In genomic region chr14:67602995-67603545, GRCh38 we compare ENCODE assay signal across 14 cellular contexts.
DNase-seq lines count a peak whose midpoint lies in the region; ATAC-seq, FAIRE-seq and TF ChIP-seq lines count a peak whose summit lies in the region.
"Had no signal": no experiment of that assay in that cellular context is flagged by ENCODE, and none has a peak within 500 bp of the region (broad histone marks: within the 10 kb centered on the region; RNA-seq: fewer than 3 reads in every experiment).

No MANE protein-coding gene starts in this region.

- H3K27me3 ChIP-seq in parathyroid adenoma (ENCODE audit: control insufficient read depth, insufficient read depth, low read length), result no peaks in the 10 kb centered on the region
- H3K27me3 ChIP-seq: testis had no signal

- ATAC-seq in GM19035 (IDR thresholded peaks at IDR 0.05; ENCODE audit: unreplicated experiment) (peak; percentile 61), HG02798 (IDR thresholded peaks at IDR 0.05; ENCODE audit: poor library complexity, unreplicated experiment) (peak; percentile 56)
- ATAC-seq: activated CD8-positive, alpha-beta memory T cell treated with anti-CD3 and anti-CD28 coated beads, Interleukin-2, amount 10 ng/mL, durations not matched to agents 7 days and 5 days had no signal

- H3K4me2 ChIP-seq in parathyroid adenoma (ENCODE audit: low read length), result no peak overlapping the region

- FAIRE-seq in HTR-8/SVneo (lab: Jason Lieb, UNC), result peak; percentile 88
- FAIRE-seq: frontal cortex had no signal

- no peaks in the 10 kb centered on the region for H3K36me3 ChIP-seq in parathyroid adenoma (ENCODE audit: control insufficient read depth, insufficient read depth, low read length)

- DNase-seq in HTR-8/SVneo (ENCODE audit: insufficient read length, low spot score) (no peak), dedifferentiated amniotic fluid mesenchymal stem cell (ENCODE audit: extremely low spot score) (no peak), medulla oblongata (ENCODE audit: extremely low spot score) (no peak)
- DNase-seq in central memory CD4-positive, alpha-beta T cell, result no peak
- no peak for DNase-seq in stimulated activated CD8-positive, alpha-beta memory T cell treated with anti-CD3 and anti-CD28 coated beads, Interleukin-4, amount 100 ng/mL, for 48 hours
- DNase-seq: activated CD8-positive, alpha-beta memory T cell treated with anti-CD3 and anti-CD28 coated beads, Interleukin-2, amount 10 ng/mL, durations not matched to agents 7 days and 5 days; GF-D8; NCI-H2171 treated with DMSO at 0.1 percent for 48 hours; testis had no signal

- H3K9me3 ChIP-seq in parathyroid adenoma (ENCODE audit: control insufficient read depth, low read length), result no peaks in the 10 kb centered on the region
- H3K9me3 ChIP-seq: testis had no signal

- H3K9ac ChIP-seq in parathyroid adenoma, result no peak overlapping the region

- no peaks in the 10 kb centered on the region for H3K4me1 ChIP-seq in parathyroid adenoma

- H2AFZ ChIP-seq in parathyroid adenoma, result peak overlapping the region; percentile 44

- H3K27ac ChIP-seq in parathyroid adenoma, result no peak overlapping the region
- H3K27ac ChIP-seq: HL-60, testis had no signal

- no peak for TF ChIP-seq CTCF in parathyroid adenoma (IDR thresholded peaks at IDR 0.05)

- H3K79me2 ChIP-seq in parathyroid adenoma, result no peaks in the 10 kb centered on the region

- no peak overlapping the region for H3K4me3 ChIP-seq in parathyroid adenoma (ENCODE audit: low read depth, low read length)
- H3K4me3 ChIP-seq: testis had no signal
